Comparison of ENCODE assay signal across 9 cellular contexts in the genomic region with DNA sequence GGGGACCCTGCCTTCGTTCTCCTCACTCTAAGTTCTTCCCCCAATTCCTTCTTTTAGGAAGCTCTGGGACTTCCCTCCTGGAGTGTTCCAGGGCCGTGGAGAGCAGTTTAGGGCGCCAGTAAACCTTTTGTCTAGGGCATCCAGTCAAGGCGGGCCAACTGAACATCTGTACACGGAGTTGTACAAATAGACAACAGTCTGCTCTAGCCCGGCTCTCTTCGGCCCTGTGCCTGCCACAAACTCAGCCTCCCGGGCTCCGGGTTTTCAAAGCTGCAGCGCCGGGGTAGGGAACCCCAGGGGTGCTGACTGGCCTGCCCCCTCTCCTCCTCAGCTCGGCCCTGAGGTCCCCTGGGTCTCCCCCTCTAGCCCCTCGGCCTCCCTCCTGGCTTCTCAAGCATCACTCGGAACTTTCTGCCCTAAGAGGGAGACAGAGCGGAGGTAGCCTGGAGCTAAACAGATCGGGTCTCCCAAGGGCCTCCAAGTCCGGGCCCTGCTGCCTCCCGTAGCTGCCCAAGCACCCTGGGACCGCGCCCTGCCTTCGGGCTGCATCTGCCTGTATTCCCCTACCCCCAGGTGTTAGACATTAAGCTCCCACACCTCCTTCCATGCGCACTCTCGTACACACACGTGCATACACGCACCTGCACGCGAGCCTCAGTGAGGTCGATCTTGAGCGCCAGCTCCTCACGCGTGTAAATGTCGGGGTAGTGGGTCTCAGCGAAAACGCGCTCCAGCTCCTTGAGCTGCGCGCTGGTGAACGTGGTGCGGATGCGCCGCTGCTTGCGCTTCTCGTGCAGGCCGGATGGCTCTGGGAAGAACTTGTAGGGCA. TPM values are rescaled to one million over a fixed set of nuclear protein-coding genes. Genes with fewer than 3 reads are reported as not detected.
A peak's percentile ranks its signal among the peaks of the same experiment; 100 is the strongest.
DNase-seq lines count a peak whose midpoint lies in the region; ATAC-seq and TF ChIP-seq lines count a peak whose summit lies in the region.
"Had no signal": no experiment of that assay in that cellular context is flagged by ENCODE, and none has a peak within 500 bp of the region (broad histone marks: within the 10 kb centered on the region; RNA-seq: fewer than 3 reads in every experiment).

No MANE protein-coding gene starts in this region.

- WGBS in right cardiac atrium = 15% methylated on average over 44 of the region's 44 CpGs
- WGBS in transverse colon (ENCODE audit: low coverage in 1 of 2), 2 donors = 0 to 18% methylated on average over 1 to 38 of the region's 44 CpGs

- peak; percentile 9 for ATAC-seq in T-helper 17 cell
- ATAC-seq in right cardiac atrium = peak; percentile 2 to 3
- no peak for ATAC-seq in HG03159 (IDR thresholded peaks at IDR 0.05; ENCODE audit: unreplicated experiment)

- H3K27me3 Mint-ChIP-seq in T-helper 17 cell = peaks cover 42% of the 10 kb centered on the region

- peaks cover 31% of the 10 kb centered on the region for H3K4me1 Mint-ChIP-seq in T-helper 17 cell

- TF ChIP-seq POLR2A in transverse colon (IDR thresholded peaks at IDR 0.05) = no peak

- intact Hi-C loops in right cardiac atrium (cut with DNase I) = no loop called here
- intact Hi-C loops in transverse colon (cut with DNase I; ENCODE audit: low total_unique reads) = no loop called here

- H3K27me3 ChIP-seq in right cardiac atrium (ENCODE audit: control insufficient read depth, insufficient read depth) (no peaks in the 10 kb centered on the region), skeletal muscle satellite cell (ENCODE audit: control insufficient read depth, insufficient read depth, low read length) (peaks cover 50% of the 10 kb centered on the region), transverse colon (peaks cover 58% of the 10 kb centered on the region)
- H3K27me3 ChIP-seq: SJCRH30 had no signal

- peak overlapping the region; percentile 84 for H3K4me3 Mint-ChIP-seq in T-helper 17 cell

- peaks cover 17% of the 10 kb centered on the region for H3K36me3 Mint-ChIP-seq in T-helper 17 cell (ENCODE audit: low read depth)

- no peak overlapping the region for H3K9ac ChIP-seq in skeletal muscle satellite cell (ENCODE audit: low read depth, low read length)

- in situ Hi-C loops in transverse colon (cut with MboI; ENCODE audit: low pct_ligation_motif_present in 1 of 4, low pct_unique_long_range_greater_than_20kb in 1 of 4, low sequenced_read_pairs in 3 of 4) = no loop called here

- no peak overlapping the region for H3K27ac ChIP-seq in right cardiac atrium (ENCODE audit: low read length)
- peak overlapping the region in 2 of 4 donors; percentile 46 to 63 for H3K27ac ChIP-seq in transverse colon
- H3K27ac ChIP-seq: epithelial cell of prostate, SJCRH30 had no signal

- H3K4me1 ChIP-seq in right cardiac atrium (ENCODE audit: control insufficient read depth, insufficient read depth, low read length) (peaks cover 9% of the 10 kb centered on the region), skeletal muscle satellite cell (ENCODE audit: control insufficient read depth, insufficient read depth, low read length) (peaks cover 16% of the 10 kb centered on the region), transverse colon (peaks cover 8 to 55% (median 44%) of the 10 kb centered on the region in 4 donors)
- H3K4me1 ChIP-seq: SJCRH30 had no signal

- TF ChIP-seq CTCF in GM10266 (IDR thresholded peaks at IDR 0.05; ENCODE audit: control insufficient read depth, insufficient read depth, low read depth, missing control alignments) (no peak), transverse colon (IDR thresholded peaks at IDR 0.05) (no peak)

- H3K4me2 ChIP-seq in skeletal muscle satellite cell (ENCODE audit: low read length) = peak overlapping the region; percentile 83

- H3K9me3 ChIP-seq in T-helper 17 cell (ENCODE audit: control insufficient read depth, low read length, poor library complexity, severe bottlenecking) = no peaks in the 10 kb centered on the region
- no peaks in the 10 kb centered on the region for H3K9me3 ChIP-seq in right cardiac atrium (ENCODE audit: control insufficient read depth, low read length)
- H3K9me3 ChIP-seq in skeletal muscle satellite cell (replicated peaks; ENCODE audit: low read length) = no peaks in the 10 kb centered on the region
- no peaks in the 10 kb centered on the region for H3K9me3 ChIP-seq in transverse colon
- H3K9me3 ChIP-seq: SJCRH30 had no signal

- H3K27ac Mint-ChIP-seq in T-helper 17 cell = peak overlapping the region; percentile 21

- peak overlapping the region; percentile 44 for H3K4me3 ChIP-seq in right cardiac atrium (ENCODE audit: low read length)
- H3K4me3 ChIP-seq in skeletal muscle satellite cell (ENCODE audit: low read length) = peak overlapping the region; percentile 62
- H3K4me3 ChIP-seq in transverse colon = peak overlapping the region in 2 of 4 donors; percentile 31 to 47
- H3K4me3 ChIP-seq: SJCRH30 had no signal

- H3K36me3 ChIP-seq in skeletal muscle satellite cell (ENCODE audit: insufficient read depth, low read length) (peaks cover 29% of the 10 kb centered on the region), transverse colon (peaks cover 0 to 8% (median 2%) of the 10 kb centered on the region in 4 donors)

- no peak for TF ChIP-seq EP300 in transverse colon (IDR thresholded peaks at IDR 0.05; ENCODE audit: low read depth)

- DNase-seq in GM10266 (ENCODE audit: extremely low spot score) (peak; percentile 70), T-helper 17 cell (no peak), right cardiac atrium (peak in 1 of 3 donors; percentile 33), SIG-M5 (lab: John Stamatoyannopoulos, UW) (no peak), transverse colon (no peak)

RNA-seq across cellular contexts. Expression of a gene that starts 3.3 kb away (rescaled TPM):
- total RNA-seq in T-helper 17 cell = not detected
- total RNA-seq in right cardiac atrium = not detected
- polyA plus RNA-seq in right cardiac atrium = 0.18 TPM
- not detected in 2 replicates for total RNA-seq in skeletal muscle satellite cell (2012; rRNA removed)
- 1 to 10 TPM in 1 of 4 donors, under 1 TPM in 3; 0.41 to 2.6 (median 0.70) TPM for total RNA-seq in transverse colon
- total RNA-seq: SJCRH30 had no signal

RNA-seq across cellular contexts. Expression of a gene that starts 16.1 kb away (rescaled TPM):
- total RNA-seq in T-helper 17 cell (100 to 1,000 TPM; 102 to 108 TPM), right cardiac atrium (100 to 1,000 TPM; 107 to 149 (median 125) TPM), transverse colon (100 to 1,000 TPM in 2 of 4 donors, 10 to 100 TPM in 2; 92.8 to 388 (median 157) TPM)
- 79.2 TPM for polyA plus RNA-seq in right cardiac atrium
- 41.6 and 43.9 TPM in 2 replicates for total RNA-seq in skeletal muscle satellite cell (2012; rRNA removed)

RNA-seq across cellular contexts. Expression of a gene that starts 24.1 kb away (rescaled TPM):
- total RNA-seq in T-helper 17 cell = not detected
- 10 to 100 TPM; 29.8 to 41.2 (median 38.7) TPM for total RNA-seq in right cardiac atrium
- polyA plus RNA-seq in right cardiac atrium = 11.9 TPM
- total RNA-seq in skeletal muscle satellite cell (2012; rRNA removed) = not detected in 2 replicates
- total RNA-seq in transverse colon = 10 to 100 TPM in 1 of 4 donors, 1 to 10 TPM in 2, not detected in 1; 6.4 to 16.1 (median 8.6) TPM
- total RNA-seq: SJCRH30 had no signal

RNA-seq across cellular contexts. Expression of a gene that starts 48.7 kb away (rescaled TPM):
- not detected for total RNA-seq in T-helper 17 cell
- under 1 TPM in 2 of 4 donors, not detected in 2; 0.26 to 0.32 TPM for total RNA-seq in right cardiac atrium
- polyA plus RNA-seq in right cardiac atrium = 0.18 TPM
- 1.5 TPM in 1 of 2 replicates, not detected in the other for total RNA-seq in skeletal muscle satellite cell (2012; rRNA removed)
- not detected for total RNA-seq in transverse colon
